Comparison of ENCODE assay signal across 23 cellular contexts in genomic region chr7:76269895-76270294, GRCh38. TPM values are rescaled to one million over a fixed set of nuclear protein-coding genes. Genes with fewer than 3 reads are reported as not detected.
DNase-seq lines count a peak whose midpoint lies in the region; ATAC-seq, FAIRE-seq and TF ChIP-seq lines count a peak whose summit lies in the region.
"Had no signal": no experiment of that assay in that cellular context is flagged by ENCODE, and none has a peak within 500 bp of the region (broad histone marks: within the 10 kb centered on the region; RNA-seq: fewer than 3 reads in every experiment).

No MANE protein-coding gene starts in this region.

- H3K9ac ChIP-seq in HUES64 (ENCODE audit: low read depth, low read length) = no peak overlapping the region

- ATAC-seq in activated T-helper 17 cell treated with anti-CD3 and anti-CD28 coated beads, Interleukin-2, amount 50 U/mL, for 72 hours (replicated peaks) = no peak
- no peak for ATAC-seq in GM18505 (IDR thresholded peaks at IDR 0.05; ENCODE audit: unreplicated experiment)
- ATAC-seq: HCT116 had no signal

- 28% methylated on average over 5 of the region's 5 CpGs for WGBS in HUES64

- DNase-seq in middle frontal gyrus (ENCODE audit: extremely low spot score, low spot score) (peak; percentile 45), superior temporal gyrus (ENCODE audit: extremely low spot score) (peak; percentile 48), GM12892 (ENCODE audit: insufficient read length) (no peak), epidermal melanocyte (ENCODE audit: insufficient read length, low spot score) (no peak)
- DNase-seq: ACHN; AML-193; COR-L47; DMS153; KG1; NCI-H1048; NCI-H1436 treated with DMSO at 0.1 percent for 48 hours; NCI-H2029 treated with DMSO at 0.1 percent for 48 hours; NCI-H2171 treated with DMSO at 0.1 percent for 48 hours; NCI-H446 treated with DMSO at 0.1 percent for 48 hours; NK-92 treated with Interleukin-12 subunit alpha and Interleukin-12 subunit beta, amount 100 ng/mL, for 24 hours; OCI-M1 had no signal

- H3K9me3 ChIP-seq in HUES64 (ENCODE audit: insufficient read depth, low read depth, low read length) = no peaks in the 10 kb centered on the region
- H3K9me3 ChIP-seq: SJSA1 had no signal

- TF ChIP-seq CTCF in brain (conservative IDR thresholded peaks at IDR 0.05) = no peak

- no peaks in the 10 kb centered on the region for H3K9me3 Mint-ChIP-seq in brain
- no peaks in the 10 kb centered on the region for H3K9me3 Mint-ChIP-seq in activated T-helper 17 cell treated with anti-CD3 and anti-CD28 coated beads, Interleukin-2, amount 50 U/mL, for 72 hours

- H3K4me3 Mint-ChIP-seq in brain = peak overlapping the region in 4 of 5 experiments; percentile 26 to 63 (median 36)
- no peak overlapping the region for H3K4me3 Mint-ChIP-seq in activated T-helper 17 cell treated with anti-CD3 and anti-CD28 coated beads, Interleukin-2, amount 50 U/mL, for 72 hours

- H3K27me3 Mint-ChIP-seq in brain = peaks cover 68% of the 10 kb centered on the region
- H3K27me3 Mint-ChIP-seq in activated T-helper 17 cell treated with anti-CD3 and anti-CD28 coated beads, Interleukin-2, amount 50 U/mL, for 72 hours = peaks cover 38% of the 10 kb centered on the region

- peaks cover 27% of the 10 kb centered on the region for H3K27me3 ChIP-seq in HUES64 (ENCODE audit: insufficient read depth, low read length)

- peaks cover 8% of the 10 kb centered on the region for H3K36me3 Mint-ChIP-seq in brain
- no peaks in the 10 kb centered on the region for H3K36me3 Mint-ChIP-seq in activated T-helper 17 cell treated with anti-CD3 and anti-CD28 coated beads, Interleukin-2, amount 50 U/mL, for 72 hours (ENCODE audit: low read depth)

- H3K4me1 ChIP-seq in HUES64 (ENCODE audit: insufficient read depth, low read length) = peaks cover 35% of the 10 kb centered on the region

- FAIRE-seq in GM12892 (lab: Jason Lieb, UNC) = no peak

- no peak for TF ChIP-seq POLR2A in GM12892 (IDR thresholded peaks at IDR 0.05; ENCODE audit: low read depth, low read length)
- no peak for TF ChIP-seq POLR2A in GM18505 (IDR thresholded peaks at IDR 0.05; ENCODE audit: borderline replicate concordance, extremely low read depth, insufficient read depth, insufficient read length)

- no peaks in the 10 kb centered on the region for H3K36me3 ChIP-seq in HUES64 (ENCODE audit: insufficient read depth, low read length)
- H3K36me3 ChIP-seq: SJSA1 had no signal

- H3K4me1 Mint-ChIP-seq in brain = peaks cover 25% of the 10 kb centered on the region
- peaks cover 12% of the 10 kb centered on the region for H3K4me1 Mint-ChIP-seq in activated T-helper 17 cell treated with anti-CD3 and anti-CD28 coated beads, Interleukin-2, amount 50 U/mL, for 72 hours

- peak overlapping the region in 2 of 5 experiments; percentile 11 to 58 for H3K27ac Mint-ChIP-seq in brain
- H3K27ac Mint-ChIP-seq in activated T-helper 17 cell treated with anti-CD3 and anti-CD28 coated beads, Interleukin-2, amount 50 U/mL, for 72 hours = no peak overlapping the region

- H3K4me3 ChIP-seq in HUES64 (ENCODE audit: low read length) = no peak overlapping the region
- H3K4me3 ChIP-seq: SJSA1 had no signal

- H3K27ac ChIP-seq in HUES64 (ENCODE audit: low read depth, low read length) = peak overlapping the region; percentile 48; the same call in 1 of the 2 replicates
- H3K27ac ChIP-seq: RWPE1, SJSA1 had no signal

RNA-seq across cellular contexts. Expression of gene HSPB1, which starts 32.6 kb away (rescaled TPM):
- polyA plus RNA-seq in HUES64 (2013, experiment 1 of 2) = 203 TPM
- polyA plus RNA-seq in HUES64 (2013, experiment 2 of 2) = 252 TPM
- 404 TPM for polyA plus RNA-seq in brain (ENCODE audit: insufficient read depth, low read depth, low replicate concordance)
- total RNA-seq in activated T-helper 17 cell treated with anti-CD3 and anti-CD28 coated beads, Interleukin-2, amount 50 U/mL, for 72 hours = 10 to 100 TPM; 28.0 to 71.7 TPM
- polyA plus RNA-seq in GM12892 (2012; ENCODE audit: missing spikeins) = 36.7 TPM

Comparison
In these comparisons a context has a peak if more than half of its experiments do, and no peak if none do; other contexts are left out.
1. DNase-seq: peak in middle frontal gyrus (single experiment) and superior temporal gyrus (single experiment); none in GM12892 (single experiment) and epidermal melanocyte (single experiment).